ENCODE assay signal across 13 cellular contexts in the genomic region with DNA sequence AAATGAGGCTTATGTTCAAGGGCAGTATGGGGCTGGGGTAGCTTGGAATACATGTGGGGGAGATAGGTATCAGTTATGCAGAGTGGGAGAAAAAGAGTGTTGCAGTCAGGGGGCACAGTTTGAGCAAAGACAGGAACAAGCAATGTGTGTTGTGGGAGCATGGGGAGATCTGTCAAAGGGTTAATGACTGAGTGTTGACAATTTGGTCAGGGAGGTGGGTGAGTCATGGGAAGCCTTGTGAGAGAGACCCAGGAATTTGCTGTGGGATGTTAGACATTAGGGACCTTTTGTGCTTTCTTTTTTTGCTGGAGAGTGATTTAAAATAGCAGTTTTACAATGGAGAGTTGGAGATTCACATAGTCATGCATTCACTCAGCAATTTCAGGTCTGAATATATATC.
DNase-seq lines count a peak whose midpoint lies in the region; ATAC-seq and TF ChIP-seq lines count a peak whose summit lies in the region.
"Had no signal": no experiment of that assay in that cellular context is flagged by ENCODE, and none has a peak within 500 bp of the region (broad histone marks: within the 10 kb centered on the region; RNA-seq: fewer than 3 reads in every experiment).

No MANE protein-coding gene starts in this region.

- DNase-seq in AG04450 (ENCODE audit: low read depth, low spot score) (peak; percentile 32), HS-27A (ENCODE audit: low read depth) (peak; percentile 50), astrocyte of the spinal cord (ENCODE audit: low read depth, low spot score) (peak; percentile 86), iPS-NIHi7 (ENCODE audit: extremely low spot score) (peak; percentile 55), NCI-H1092 (lab: John Stamatoyannopoulos, UW) (no peak), heart left ventricle (no peak), superior temporal gyrus (ENCODE audit: extremely low spot score) (no peak)
- DNase-seq: activated CD4-positive, alpha-beta T cell treated with anti-CD3 and anti-CD28 coated beads for 1 hour; cortex of kidney; naive B cell; SIG-M5; stimulated activated naive CD4-positive, alpha-beta T cell had no signal

- intact Hi-C loops in heart left ventricle (cut with DNase I) = no loop called here

- no peak overlapping the region for H3K27ac ChIP-seq in AG04450 (ENCODE audit: low read depth, low read length)
- H3K27ac ChIP-seq in heart left ventricle = no peak overlapping the region

- H3K4me1 ChIP-seq in heart left ventricle = peaks cover 0 to 20% (median 2%) of the 10 kb centered on the region in 12 donors

- in situ Hi-C loops in astrocyte of the spinal cord (cut with HindIII; ENCODE audit: low sequenced_read_pairs) = no loop called here

- no peak for TF ChIP-seq POLR2A in heart left ventricle (IDR thresholded peaks at IDR 0.05)

- POLR2A ChIA-PET in AG04450 (lab: Yijun Ruan, JAX) = no interaction called here

- H3K4me3 ChIP-seq in AG04450 (ENCODE audit: low read depth, low read length) (no peak overlapping the region), astrocyte of the spinal cord (ENCODE audit: low read depth, low read length) (no peak overlapping the region), heart left ventricle (no peak overlapping the region)

- no peak for ATAC-seq in GM21447 (IDR thresholded peaks at IDR 0.05; ENCODE audit: unreplicated experiment)
- no peak for ATAC-seq in heart left ventricle

- CTCF ChIA-PET in AG04450 (lab: Charles Lee) = no interaction called here

- H3K9me3 ChIP-seq in AG04450 (ENCODE audit: control insufficient read depth, insufficient read depth, low read length) = peaks cover 3% of the 10 kb centered on the region; the same call in 1 of the 2 replicates
- H3K9me3 ChIP-seq in heart left ventricle = peaks cover 0 to 28% (median 15%) of the 10 kb centered on the region in 12 donors

- H3K36me3 ChIP-seq in heart left ventricle = no peaks in the 10 kb centered on the region

- TF ChIP-seq CTCF in AG04450 (IDR thresholded peaks at IDR 0.05; ENCODE audit: low read depth, low read length) = no peak
- no peak for TF ChIP-seq CTCF in astrocyte of the spinal cord (IDR thresholded peaks at IDR 0.05; ENCODE audit: low read depth, low read length)
- TF ChIP-seq CTCF in heart left ventricle (IDR thresholded peaks at IDR 0.05) = no peak

- H3K27me3 ChIP-seq in AG04450 (ENCODE audit: control insufficient read depth, insufficient read depth, low read length) (no peaks in the 10 kb centered on the region), heart left ventricle (no peaks in the 10 kb centered on the region)

Comparison
In these comparisons a context has a peak if more than half of its experiments do, and no peak if none do; other contexts are left out.
1. DNase-seq: peak in AG04450 (single experiment), HS-27A (single experiment), astrocyte of the spinal cord (single experiment) and iPS-NIHi7 (single experiment); none in NCI-H1092 (single experiment), heart left ventricle (0 of 5) and superior temporal gyrus (single experiment).